ENCODE assay signal across 23 cellular contexts in the genomic region with DNA sequence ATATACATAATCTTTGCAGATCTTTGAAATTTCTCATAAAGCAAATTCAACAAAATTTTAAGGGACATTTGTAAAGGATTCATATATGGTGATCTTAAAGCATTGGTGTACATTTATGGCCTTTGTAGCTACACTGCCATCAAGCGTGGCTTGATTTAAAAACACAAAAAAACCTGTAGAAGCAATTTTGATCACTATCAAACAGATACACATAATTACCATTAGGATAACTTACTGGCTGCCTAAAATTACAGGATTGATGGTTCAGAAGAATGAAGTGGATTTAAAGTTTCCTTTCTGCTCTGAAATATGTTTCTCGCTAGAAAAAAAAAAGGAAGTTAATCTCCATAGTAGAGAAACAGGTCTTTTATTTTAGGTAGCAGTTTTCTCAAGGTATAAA. TPM values are rescaled to one million over a fixed set of nuclear protein-coding genes. Genes with fewer than 3 reads are reported as not detected.
A peak's percentile ranks its signal among the peaks of the same experiment; 100 is the strongest.
DNase-seq lines count a peak whose midpoint lies in the region; ATAC-seq and TF ChIP-seq lines count a peak whose summit lies in the region.
"Had no signal": no experiment of that assay in that cellular context is flagged by ENCODE, and none has a peak within 500 bp of the region (broad histone marks: within the 10 kb centered on the region; RNA-seq: fewer than 3 reads in every experiment).

No MANE protein-coding gene starts in this region.

- H3K4me3 ChIP-seq in DOHH2 (ENCODE audit: low read length) (no peak overlapping the region), psoas muscle (no peak overlapping the region)

- H3K27ac ChIP-seq in DOHH2 (ENCODE audit: low read depth, low read length) (no peak overlapping the region), psoas muscle (peak overlapping the region; percentile 80)

- DNase-seq in OCI-M1 (lab: John Stamatoyannopoulos, UW) = peak; percentile 43
- no peak for DNase-seq in chondrocyte (ENCODE audit: low spot score)
- no peak for DNase-seq in psoas muscle
- DNase-seq in NCI-H2107 (lab: John Stamatoyannopoulos, UW) = no peak
- no peak for DNase-seq in activated CD4-positive, alpha-beta T cell treated with anti-CD3 and anti-CD28 coated beads, Interleukin-2, amount 50 U/mL, for 4 hours
- DNase-seq: activated CD8-positive, alpha-beta memory T cell treated with anti-CD3 and anti-CD28 coated beads for 24 hours; activated gamma-delta T cell treated with Interleukin-2 at 50 U/mL for 16 hours; activated T-cell treated with anti-CD3 and anti-CD28 coated beads, Interleukin-2, amount 50 U/mL, for 24 hours; CD4-positive, CD25-positive, alpha-beta regulatory T cell; DMS 273 treated with DMSO at 0.1 percent for 48 hours; kidney glomerular epithelial cell; NCI-H1092; NCI-H187 treated with DMSO at 0.1 percent for 48 hours; NCI-H69; occipital lobe; stimulated activated CD4-positive, alpha-beta T cell treated with anti-CD3 and anti-CD28 coated beads, Interleukin-12 subunit alpha, Interleukin-12 subunit beta, amount 100 ng/mL, for 4 hours; stimulated activated CD4-positive, alpha-beta T cell treated with anti-CD3 and anti-CD28 coated beads, Interleukin-4, amount 100 ng/mL, for 4 hours; stimulated activated naive CD8-positive, alpha-beta T cell treated with anti-CD3 and anti-CD28 coated beads, Interleukin-15, Interleukin-2, amounts not matched to agents 100 U/mL and 50 U/mL, for 24 hours had no signal

- H3K4me2 ChIP-seq in DOHH2 (ENCODE audit: low read length) = peak overlapping the region; percentile 27

- H3K9me3 ChIP-seq in DOHH2 (ENCODE audit: control insufficient read depth, insufficient read depth, low read length) (no peaks in the 10 kb centered on the region), psoas muscle (no peaks in the 10 kb centered on the region)

- H3K9me2 ChIP-seq in DOHH2 (replicated peaks; ENCODE audit: control insufficient read depth, low read length) = no peaks in the 10 kb centered on the region

- no peaks in the 10 kb centered on the region for H3F3A ChIP-seq in DOHH2 (ENCODE audit: control insufficient read depth, insufficient read depth)

- H3K79me2 ChIP-seq in DOHH2 (ENCODE audit: control insufficient read depth, low read length) = peaks cover 18% of the 10 kb centered on the region

- H3K9me3 Mint-ChIP-seq in chondrocyte (ENCODE audit: low read depth) = no peaks in the 10 kb centered on the region
- H3K9me3 Mint-ChIP-seq: activated T-cell treated with anti-CD3 and anti-CD28 coated beads, Interleukin-2, amount 50 U/mL, for 24 hours; dendritic cell treated with granulocyte-macrophage colony-stimulating factor and Interleukin-4, amounts not matched to agents 40 ng/mL and 50 ng/mL, for 4 days had no signal

- no peaks in the 10 kb centered on the region for H3K27me3 Mint-ChIP-seq in chondrocyte (ENCODE audit: low read depth)
- H3K27me3 Mint-ChIP-seq: activated T-cell treated with anti-CD3 and anti-CD28 coated beads, Interleukin-2, amount 50 U/mL, for 24 hours; CD4-positive, CD25-positive, alpha-beta regulatory T cell; dendritic cell treated with granulocyte-macrophage colony-stimulating factor and Interleukin-4, amounts not matched to agents 40 ng/mL and 50 ng/mL, for 4 days had no signal

- H3K36me3 ChIP-seq in DOHH2 (ENCODE audit: control insufficient read depth, low read length) = peaks cover 37% of the 10 kb centered on the region
- peaks cover 0 to 12% of the 10 kb centered on the region in 2 donors for H3K36me3 ChIP-seq in psoas muscle (ENCODE audit: insufficient read depth in 1 of 2, low read depth in 1 of 2)

- H3K27me3 ChIP-seq in DOHH2 (ENCODE audit: control insufficient read depth, low read length) (no peaks in the 10 kb centered on the region), psoas muscle (ENCODE audit: insufficient read depth in 3 of 3, low read length in 2 of 3) (no peaks in the 10 kb centered on the region)

- ATAC-seq in psoas muscle (no peak), HG02588 (IDR thresholded peaks at IDR 0.05; ENCODE audit: unreplicated experiment) (no peak)
- ATAC-seq: HCT116; HepG2; stimulated activated naive CD8-positive, alpha-beta T cell treated with anti-CD3 and anti-CD28 coated beads, Interleukin-15, Interleukin-2, amounts not matched to agents 100 U/mL and 50 U/mL, for 24 hours had no signal

- H3K4me3 Mint-ChIP-seq in chondrocyte (ENCODE audit: unreplicated experiment) = no peak overlapping the region
- H3K4me3 Mint-ChIP-seq: activated T-cell treated with anti-CD3 and anti-CD28 coated beads, Interleukin-2, amount 50 U/mL, for 24 hours; CD4-positive, CD25-positive, alpha-beta regulatory T cell; dendritic cell treated with granulocyte-macrophage colony-stimulating factor and Interleukin-4, amounts not matched to agents 40 ng/mL and 50 ng/mL, for 4 days had no signal

- TF ChIP-seq CTCF in DOHH2 (IDR thresholded peaks at IDR 0.05; ENCODE audit: low read depth, low read length, poor library complexity, severe bottlenecking) = no peak
- TF ChIP-seq CTCF in chondrocyte (IDR thresholded peaks at IDR 0.05) = no peak
- no peak for TF ChIP-seq CTCF in psoas muscle (IDR thresholded peaks at IDR 0.05)

- peaks cover 63% of the 10 kb centered on the region for H3K4me1 Mint-ChIP-seq in chondrocyte (ENCODE audit: low read depth)

- peaks cover 16% of the 10 kb centered on the region for H3K4me1 ChIP-seq in DOHH2 (ENCODE audit: control insufficient read depth, low read length)
- peaks cover 55% of the 10 kb centered on the region for H3K4me1 ChIP-seq in psoas muscle

- no peaks in the 10 kb centered on the region for H3K36me3 Mint-ChIP-seq in chondrocyte (ENCODE audit: low read depth)

- H3K27ac Mint-ChIP-seq in chondrocyte (ENCODE audit: unreplicated experiment) = peak overlapping the region; percentile 63
- H3K27ac Mint-ChIP-seq: activated T-cell treated with anti-CD3 and anti-CD28 coated beads, Interleukin-2, amount 50 U/mL, for 24 hours; CD4-positive, CD25-positive, alpha-beta regulatory T cell; dendritic cell treated with granulocyte-macrophage colony-stimulating factor and Interleukin-4, amounts not matched to agents 40 ng/mL and 50 ng/mL, for 4 days had no signal

- WGBS in psoas muscle, 3 donors = 86 to 93% (median 87%) methylated on average over 2 of the region's 2 CpGs

- H4K20me1 ChIP-seq in DOHH2 (ENCODE audit: control insufficient read depth, insufficient read depth, low read depth, low read length) = no peaks in the 10 kb centered on the region

- intact Hi-C loops in psoas muscle (cut with DNase I) = no loop called here

RNA-seq across cellular contexts. Expression of gene MAPRE2, which starts 31.4 kb away (rescaled TPM):
- total RNA-seq in chondrocyte = 23.4 to 30.3 TPM (median 26.0 TPM) in 3 replicates
- total RNA-seq in psoas muscle = 10 to 100 TPM; 48.0 to 83.4 (median 72.5) TPM
- polyA plus RNA-seq in psoas muscle = 10 to 100 TPM in 2 of 3 donors, 1 to 10 TPM in 1; 3.3 to 57.3 (median 13.7) TPM
